10 cellular contexts compared by ENCODE assay signal in genomic region chr17:82242977-82243647, GRCh38. TPM values are rescaled to one million over a fixed set of nuclear protein-coding genes. Genes with fewer than 3 reads are reported as not detected.
DNase-seq lines count a peak whose midpoint lies in the region; ATAC-seq and TF ChIP-seq lines count a peak whose summit lies in the region.
"Had no signal": no experiment of that assay in that cellular context is flagged by ENCODE, and none has a peak within 500 bp of the region (broad histone marks: within the 10 kb centered on the region; RNA-seq: fewer than 3 reads in every experiment).

No MANE protein-coding gene starts in this region.

- in situ Hi-C loops in KBM-7 (cut with MboI; ENCODE audit: low pct_unique_long_range_greater_than_20kb, low sequenced_read_pairs) = no loop called here

- H3K9me3 ChIP-seq in MM.1S (replicated peaks; ENCODE audit: insufficient read depth, low read length) = no peaks in the 10 kb centered on the region

- no peak overlapping the region for H3K4me3 Mint-ChIP-seq in stimulated activated naive CD8-positive, alpha-beta T cell treated with anti-CD3 and anti-CD28 coated beads, Interleukin-15, Interleukin-2, amounts not matched to agents 100 ng/mL and 50 ng/mL, for 24 hours
- no peak overlapping the region for H3K4me3 Mint-ChIP-seq in stimulated activated naive CD8-positive, alpha-beta T cell treated with anti-CD3 and anti-CD28 coated beads, Interleukin-15, amount 100 ng/mL, for 72 hours
- no peak overlapping the region for H3K4me3 Mint-ChIP-seq in chondrocyte (ENCODE audit: unreplicated experiment)
- no peak overlapping the region for H3K4me3 Mint-ChIP-seq in memory B cell
- no peak overlapping the region for H3K4me3 Mint-ChIP-seq in activated CD8-positive, alpha-beta memory T cell treated with anti-CD3 and anti-CD28 coated beads, Interleukin-2, amount 10 ng/mL, durations not matched to agents 7 days and 5 days

- no peak for DNase-seq in stimulated activated naive CD8-positive, alpha-beta T cell treated with anti-CD3 and anti-CD28 coated beads, Interleukin-15, amount 100 ng/mL, for 72 hours
- no peak for DNase-seq in chondrocyte (ENCODE audit: low spot score)
- no peak for DNase-seq in memory B cell (ENCODE audit: low spot score in 2 of 2)
- no peak for DNase-seq in activated CD8-positive, alpha-beta memory T cell treated with anti-CD3 and anti-CD28 coated beads, Interleukin-2, amount 10 ng/mL, durations not matched to agents 7 days and 5 days
- no peak for DNase-seq in NCI-H2227 treated with DMSO at 0.1 percent for 48 hours (lab: John Stamatoyannopoulos, UW)
- DNase-seq in KBM-7 = no peak
- DNase-seq in MM.1S = no peak
- DNase-seq: Calu3 had no signal

- H3K27me3 ChIP-seq in MM.1S (replicated peaks; ENCODE audit: insufficient read depth, low read length) = no peaks in the 10 kb centered on the region

- no peak overlapping the region for H3K27ac ChIP-seq in MM.1S (ENCODE audit: low read length)
- H3K27ac ChIP-seq: KMS-11 had no signal

- CTCF ChIA-PET in activated CD8-positive, alpha-beta memory T cell treated with anti-CD3 and anti-CD28 coated beads, Interleukin-2, amount 10 ng/mL, durations not matched to agents 7 days and 5 days (lab: Charles Lee) = interaction anchor here (0.8 to 1.3 kb wide), 4 partner anchors 19 to 78 kb away, joined by 3 to 4 read pairs (median 3); no protein-coding TSS in a partner anchor

- TF ChIP-seq CTCF in chondrocyte (IDR thresholded peaks at IDR 0.05) = no peak
- no peak for TF ChIP-seq CTCF in MM.1S (IDR thresholded peaks at IDR 0.05; ENCODE audit: low read length)

- peaks cover 3% of the 10 kb centered on the region; the same call in 1 of the 2 replicates for H3K36me3 ChIP-seq in MM.1S (replicated peaks; ENCODE audit: insufficient read depth, low read length)

- H3K79me2 ChIP-seq in MM.1S (ENCODE audit: low read length) = peaks cover 37% of the 10 kb centered on the region

- H2AFZ ChIP-seq in MM.1S (ENCODE audit: low read length) = no peak overlapping the region

- peaks cover 55% of the 10 kb centered on the region for H3K4me1 Mint-ChIP-seq in stimulated activated naive CD8-positive, alpha-beta T cell treated with anti-CD3 and anti-CD28 coated beads, Interleukin-15, Interleukin-2, amounts not matched to agents 100 ng/mL and 50 ng/mL, for 24 hours (ENCODE audit: low read depth)
- H3K4me1 Mint-ChIP-seq in stimulated activated naive CD8-positive, alpha-beta T cell treated with anti-CD3 and anti-CD28 coated beads, Interleukin-15, amount 100 ng/mL, for 72 hours = peaks cover 94% of the 10 kb centered on the region
- peaks cover 81% of the 10 kb centered on the region for H3K4me1 Mint-ChIP-seq in chondrocyte (ENCODE audit: low read depth)
- peaks cover 34% of the 10 kb centered on the region for H3K4me1 Mint-ChIP-seq in memory B cell
- peaks cover 42% of the 10 kb centered on the region for H3K4me1 Mint-ChIP-seq in activated CD8-positive, alpha-beta memory T cell treated with anti-CD3 and anti-CD28 coated beads, Interleukin-2, amount 10 ng/mL, durations not matched to agents 7 days and 5 days

- no peaks in the 10 kb centered on the region for H3K9me3 Mint-ChIP-seq in stimulated activated naive CD8-positive, alpha-beta T cell treated with anti-CD3 and anti-CD28 coated beads, Interleukin-15, Interleukin-2, amounts not matched to agents 100 ng/mL and 50 ng/mL, for 24 hours
- H3K9me3 Mint-ChIP-seq in stimulated activated naive CD8-positive, alpha-beta T cell treated with anti-CD3 and anti-CD28 coated beads, Interleukin-15, amount 100 ng/mL, for 72 hours = no peaks in the 10 kb centered on the region
- no peaks in the 10 kb centered on the region for H3K9me3 Mint-ChIP-seq in chondrocyte (ENCODE audit: low read depth)
- no peaks in the 10 kb centered on the region for H3K9me3 Mint-ChIP-seq in memory B cell
- no peaks in the 10 kb centered on the region for H3K9me3 Mint-ChIP-seq in activated CD8-positive, alpha-beta memory T cell treated with anti-CD3 and anti-CD28 coated beads, Interleukin-2, amount 10 ng/mL, durations not matched to agents 7 days and 5 days (ENCODE audit: low read depth)

- no peaks in the 10 kb centered on the region for H3K27me3 Mint-ChIP-seq in stimulated activated naive CD8-positive, alpha-beta T cell treated with anti-CD3 and anti-CD28 coated beads, Interleukin-15, Interleukin-2, amounts not matched to agents 100 ng/mL and 50 ng/mL, for 24 hours
- no peaks in the 10 kb centered on the region for H3K27me3 Mint-ChIP-seq in stimulated activated naive CD8-positive, alpha-beta T cell treated with anti-CD3 and anti-CD28 coated beads, Interleukin-15, amount 100 ng/mL, for 72 hours
- no peaks in the 10 kb centered on the region for H3K27me3 Mint-ChIP-seq in chondrocyte (ENCODE audit: low read depth)
- H3K27me3 Mint-ChIP-seq in memory B cell = no peaks in the 10 kb centered on the region
- H3K27me3 Mint-ChIP-seq in activated CD8-positive, alpha-beta memory T cell treated with anti-CD3 and anti-CD28 coated beads, Interleukin-2, amount 10 ng/mL, durations not matched to agents 7 days and 5 days = no peaks in the 10 kb centered on the region

- no peak overlapping the region for H3K4me3 ChIP-seq in MM.1S (ENCODE audit: low read length)

- no peaks in the 10 kb centered on the region for H3K9me2 ChIP-seq in MM.1S (replicated peaks; ENCODE audit: insufficient read depth, low read length)

- peak overlapping the region; percentile 21 for H3K27ac Mint-ChIP-seq in stimulated activated naive CD8-positive, alpha-beta T cell treated with anti-CD3 and anti-CD28 coated beads, Interleukin-15, Interleukin-2, amounts not matched to agents 100 ng/mL and 50 ng/mL, for 24 hours
- no peak overlapping the region for H3K27ac Mint-ChIP-seq in stimulated activated naive CD8-positive, alpha-beta T cell treated with anti-CD3 and anti-CD28 coated beads, Interleukin-15, amount 100 ng/mL, for 72 hours
- H3K27ac Mint-ChIP-seq in chondrocyte (ENCODE audit: unreplicated experiment) (peak overlapping the region; percentile 88), memory B cell (peak overlapping the region; percentile 58)
- H3K27ac Mint-ChIP-seq in activated CD8-positive, alpha-beta memory T cell treated with anti-CD3 and anti-CD28 coated beads, Interleukin-2, amount 10 ng/mL, durations not matched to agents 7 days and 5 days = no peak overlapping the region

- ATAC-seq in stimulated activated naive CD8-positive, alpha-beta T cell treated with anti-CD3 and anti-CD28 coated beads, Interleukin-15, amount 100 ng/mL, for 72 hours = no peak
- no peak for ATAC-seq in memory B cell (ENCODE audit: low read depth)
- ATAC-seq in activated CD8-positive, alpha-beta memory T cell treated with anti-CD3 and anti-CD28 coated beads, Interleukin-2, amount 10 ng/mL, durations not matched to agents 7 days and 5 days = no peak

- no peaks in the 10 kb centered on the region for H4K20me1 ChIP-seq in MM.1S (ENCODE audit: insufficient read depth, low read length)

- no peak overlapping the region for H3K9ac ChIP-seq in MM.1S (ENCODE audit: low read length)
- H3K9ac ChIP-seq: KMS-11 had no signal

- no peaks in the 10 kb centered on the region for H3K4me1 ChIP-seq in MM.1S (ENCODE audit: low read length)

- H3K4me2 ChIP-seq in MM.1S (ENCODE audit: low read depth, low read length) = no peak overlapping the region
- H3K4me2 ChIP-seq: KMS-11 had no signal

- H3F3A ChIP-seq in MM.1S (ENCODE audit: insufficient read depth, low read length) = no peaks in the 10 kb centered on the region

- peaks cover 45% of the 10 kb centered on the region for H3K36me3 Mint-ChIP-seq in stimulated activated naive CD8-positive, alpha-beta T cell treated with anti-CD3 and anti-CD28 coated beads, Interleukin-15, Interleukin-2, amounts not matched to agents 100 ng/mL and 50 ng/mL, for 24 hours (ENCODE audit: low read depth)
- H3K36me3 Mint-ChIP-seq in chondrocyte (ENCODE audit: low read depth) (peaks cover 25% of the 10 kb centered on the region), memory B cell (peaks cover 24% of the 10 kb centered on the region)
- peaks cover 36% of the 10 kb centered on the region for H3K36me3 Mint-ChIP-seq in activated CD8-positive, alpha-beta memory T cell treated with anti-CD3 and anti-CD28 coated beads, Interleukin-2, amount 10 ng/mL, durations not matched to agents 7 days and 5 days

RNA-seq across cellular contexts. Expression of gene SLC16A3, which starts 14.3 kb away (rescaled TPM):
- total RNA-seq in chondrocyte = 53.3 to 206 TPM (median 189 TPM) in 3 replicates
- total RNA-seq in activated CD8-positive, alpha-beta memory T cell treated with anti-CD3 and anti-CD28 coated beads, Interleukin-2, amount 10 ng/mL, durations not matched to agents 7 days and 5 days = 100 to 1,000 TPM; 119 to 148 TPM

RNA-seq across cellular contexts. Expression of gene CSNK1D, which starts 30.4 kb away (rescaled TPM):
- 93.0 to 94.5 TPM (median 93.9 TPM) in 3 replicates for total RNA-seq in chondrocyte
- 100 to 1,000 TPM; 120 to 139 TPM for total RNA-seq in activated CD8-positive, alpha-beta memory T cell treated with anti-CD3 and anti-CD28 coated beads, Interleukin-2, amount 10 ng/mL, durations not matched to agents 7 days and 5 days

RNA-seq across cellular contexts. Expression of gene CCDC57, which starts 30.5 kb away (rescaled TPM):
- total RNA-seq in chondrocyte = 23.5 to 39.8 TPM (median 24.1 TPM) in 3 replicates
- 10 to 100 TPM; 70.2 to 73.9 TPM for total RNA-seq in activated CD8-positive, alpha-beta memory T cell treated with anti-CD3 and anti-CD28 coated beads, Interleukin-2, amount 10 ng/mL, durations not matched to agents 7 days and 5 days

Comparison
In these comparisons a context has a peak if more than half of its experiments do, and no peak if none do; other contexts are left out.
1. H3K27ac Mint-ChIP-seq: peak in stimulated activated naive CD8-positive, alpha-beta T cell treated with anti-CD3 and anti-CD28 coated beads, Interleukin-15, Interleukin-2, amounts not matched to agents 100 ng/mL and 50 ng/mL, for 24 hours (single experiment), chondrocyte (single experiment) and memory B cell (single experiment); none in stimulated activated naive CD8-positive, alpha-beta T cell treated with anti-CD3 and anti-CD28 coated beads, Interleukin-15, amount 100 ng/mL, for 72 hours (0 of 2) and activated CD8-positive, alpha-beta memory T cell treated with anti-CD3 and anti-CD28 coated beads, Interleukin-2, amount 10 ng/mL, durations not matched to agents 7 days and 5 days (single experiment).